9 cellular contexts compared by ENCODE assay signal in genomic region chr12:52358575-52359350, GRCh38. TPM values are rescaled to one million over a fixed set of nuclear protein-coding genes. Genes with fewer than 3 reads are reported as not detected.
DNase-seq lines count a peak whose midpoint lies in the region; ATAC-seq and TF ChIP-seq lines count a peak whose summit lies in the region.
"Had no signal": no experiment of that assay in that cellular context is flagged by ENCODE, and none has a peak within 500 bp of the region (broad histone marks: within the 10 kb centered on the region; RNA-seq: fewer than 3 reads in every experiment).

No MANE protein-coding gene starts in this region.

- ATAC-seq in GM19351 (IDR thresholded peaks at IDR 0.05; ENCODE audit: unreplicated experiment) = peak; percentile 98
- peak; percentile 91 for ATAC-seq in HG03135 (IDR thresholded peaks at IDR 0.05; ENCODE audit: unreplicated experiment)

- peak overlapping the region; percentile 41 for H3K27ac Mint-ChIP-seq in activated naive CD8-positive, alpha-beta T cell

- peaks cover 27% of the 10 kb centered on the region for H3K4me1 Mint-ChIP-seq in activated naive CD8-positive, alpha-beta T cell (ENCODE audit: low read depth)

- no peaks in the 10 kb centered on the region for H3K9me3 Mint-ChIP-seq in activated naive CD8-positive, alpha-beta T cell (ENCODE audit: low read depth)

- intact Hi-C loops in thyroid gland (cut with DNase I) = no loop called here

- no peak for TF ChIP-seq POLR2A in thyroid gland (IDR thresholded peaks at IDR 0.05)

- peak overlapping the region; percentile 30 for H3K4me3 Mint-ChIP-seq in activated naive CD8-positive, alpha-beta T cell

- no peaks in the 10 kb centered on the region for H3K36me3 ChIP-seq in thyroid gland

- H3K36me3 Mint-ChIP-seq in activated naive CD8-positive, alpha-beta T cell = no peaks in the 10 kb centered on the region

- WGBS in thyroid gland, 2 donors = 71 to 89% methylated on average over 5 of the region's 5 CpGs

- H3K4me1 ChIP-seq in thyroid gland = peaks cover 3 to 16% of the 10 kb centered on the region in 2 donors

- no peak overlapping the region for H3K27ac ChIP-seq in thyroid gland

- TF ChIP-seq CTCF in GM10248 (IDR thresholded peaks at IDR 0.05; ENCODE audit: control extremely low read depth, extremely low read depth, low read depth, missing control alignments) (no peak), thyroid gland (IDR thresholded peaks at IDR 0.05) (no peak)

- POLR2A ChIA-PET in GM10248 (lab: Yijun Ruan, JAX) = no interaction called here

- H3K4me3 ChIP-seq in thyroid gland (replicated peaks in 1 of 3) = no peak overlapping the region
- H3K4me3 ChIP-seq: smooth muscle cell had no signal

- H3K9me3 ChIP-seq in thyroid gland = no peaks in the 10 kb centered on the region

- CTCF ChIA-PET in GM10248 (lab: Yijun Ruan, JAX) = interaction anchor here (0.9 to 1.7 kb wide), 3 partner anchors 12 to 521 kb away, joined by 3 to 5 read pairs (median 3); no protein-coding TSS in a partner anchor

- DNase-seq in GM10248 (ENCODE audit: extremely low spot score) = peak; percentile 69
- no peak for DNase-seq in thyroid gland
- DNase-seq in AG08396 (ENCODE audit: low spot score) = no peak
- DNase-seq in G401 (ENCODE audit: low spot score) = no peak
- DNase-seq in LoVo (ENCODE audit: low spot score) = no peak

- no peaks in the 10 kb centered on the region for H3K27me3 ChIP-seq in thyroid gland

- H3K27me3 Mint-ChIP-seq in activated naive CD8-positive, alpha-beta T cell = no peaks in the 10 kb centered on the region

- in situ Hi-C loops in G401 (cut with HindIII; ENCODE audit: low sequenced_read_pairs) = no loop called here

RNA-seq across cellular contexts. Expression of gene KRT85, which starts 8.5 kb away (rescaled TPM):
- total RNA-seq in thyroid gland = not detected
- total RNA-seq in G401 (2014; rRNA removed; shearing (Covaris generic)) = not detected in 2 replicates
- total RNA-seq: smooth muscle cell had no signal

RNA-seq across cellular contexts. Expression of gene KRT84, which starts 26.7 kb away (rescaled TPM):
- not detected for total RNA-seq in thyroid gland
- not detected in 2 replicates for total RNA-seq in G401 (2014; rRNA removed; shearing (Covaris generic))

RNA-seq across cellular contexts. Expression of gene KRT83, which starts 37.6 kb away (rescaled TPM):
- under 1 TPM in 3 of 4 donors, not detected in 1; 0.22 to 0.46 (median 0.40) TPM for total RNA-seq in thyroid gland
- total RNA-seq in G401 (2014; rRNA removed; shearing (Covaris generic)) = 0.07 TPM in 1 of 2 replicates, not detected in the other
- total RNA-seq: smooth muscle cell had no signal

RNA-seq across cellular contexts. Expression of gene KRT82, which starts 47.4 kb away (rescaled TPM):
- total RNA-seq in thyroid gland = not detected
- not detected in 2 replicates for total RNA-seq in G401 (2014; rRNA removed; shearing (Covaris generic))
- total RNA-seq: smooth muscle cell had no signal
